ENCODE assay signal across 8 cellular contexts in the genomic region with DNA sequence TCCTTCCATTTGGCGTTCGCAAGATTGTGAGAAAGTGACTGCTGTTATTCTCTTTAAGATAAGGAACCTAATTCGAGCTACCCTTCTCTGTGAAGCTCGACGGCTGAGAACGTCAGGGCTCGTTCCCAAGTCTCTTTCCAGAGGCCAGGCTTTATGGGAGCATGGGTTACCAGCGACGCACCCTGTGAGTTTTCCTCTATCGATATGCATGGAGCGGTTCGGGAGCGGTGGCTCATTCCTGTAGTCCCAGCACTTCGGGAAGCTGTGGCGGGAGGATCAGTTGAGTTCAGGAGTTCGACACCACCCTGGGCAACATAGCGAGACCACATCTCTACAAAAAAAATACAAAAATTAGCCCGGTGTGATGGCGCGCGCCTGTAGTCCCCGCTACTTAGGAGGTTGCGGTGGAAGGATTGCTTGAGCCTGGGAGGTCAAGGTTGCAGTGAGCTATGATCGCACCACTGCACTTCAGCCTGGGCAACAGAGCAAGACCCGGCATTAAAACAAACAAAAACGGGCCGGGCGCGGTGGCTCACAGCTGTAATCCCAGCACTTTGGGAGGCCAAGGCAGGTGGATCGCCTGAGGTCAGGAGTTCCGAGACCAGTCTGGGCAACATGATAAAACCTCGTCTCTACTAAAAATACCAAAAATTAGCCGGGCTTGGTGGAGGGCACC. TPM values are rescaled to one million over a fixed set of nuclear protein-coding genes. Genes with fewer than 3 reads are reported as not detected.
A peak's percentile ranks its signal among the peaks of the same experiment; 100 is the strongest.
DNase-seq lines count a peak whose midpoint lies in the region; ATAC-seq and TF ChIP-seq lines count a peak whose summit lies in the region.

No MANE protein-coding gene starts in this region.

- CTCF ChIA-PET in CD8-positive, alpha-beta T cell (lab: Charles Lee), result interaction anchor here (1.1 to 1.2 kb wide), 3 partner anchors 9 to 89 kb away, joined by 3 read pairs; no protein-coding TSS in a partner anchor

- H3K36me3 Mint-ChIP-seq in CD8-positive, alpha-beta T cell, result peaks cover 84% of the 10 kb centered on the region
- H3K36me3 Mint-ChIP-seq in neural progenitor cell, result peaks cover 83% of the 10 kb centered on the region

- POLR2A ChIA-PET in CD8-positive, alpha-beta T cell (lab: Charles Lee), result interaction anchor here (0.6 to 2.4 kb wide), 18 partner anchors 9 to 1408 kb away, joined by 3 to 15 read pairs (median 4); a partner anchor contains a TSS

- H3K4me3 Mint-ChIP-seq in CD8-positive, alpha-beta T cell, result peak overlapping the region; percentile 87
- peak overlapping the region; percentile 92 for H3K4me3 Mint-ChIP-seq in neural progenitor cell

- H3K9ac ChIP-seq in OCI-LY3 (ENCODE audit: low read length) (peak overlapping the region; percentile 35; the same call in 1 of the 2 replicates), neural progenitor cell (peak overlapping the region; percentile 95)

- H3K36me3 ChIP-seq in CD8-positive, alpha-beta T cell (ENCODE audit: insufficient read depth, low read length), result peaks cover 19% of the 10 kb centered on the region
- peaks cover 72% of the 10 kb centered on the region for H3K36me3 ChIP-seq in OCI-LY3 (replicated peaks; ENCODE audit: low read depth, low read length)
- H3K36me3 ChIP-seq in esophagus muscularis mucosa, result peaks cover 37 to 61% (median 59%) of the 10 kb centered on the region in 4 donors
- H3K36me3 ChIP-seq in neural progenitor cell, result peaks cover 52% of the 10 kb centered on the region

- peak overlapping the region; percentile 94 for H3K27ac Mint-ChIP-seq in CD8-positive, alpha-beta T cell
- H3K27ac Mint-ChIP-seq in neural progenitor cell, result no peak overlapping the region

- TF ChIP-seq CTCF in CD8-positive, alpha-beta T cell (IDR thresholded peaks at IDR 0.05), result no peak
- TF ChIP-seq CTCF in OCI-LY3 (IDR thresholded peaks at IDR 0.05; ENCODE audit: low read depth, low read length) (no peak), esophagus muscularis mucosa (IDR thresholded peaks at IDR 0.05) (no peak), neural progenitor cell (IDR thresholded peaks at IDR 0.05) (no peak)

- H3K4me2 ChIP-seq in OCI-LY3 (ENCODE audit: low read length) (peak overlapping the region; percentile 67), neural progenitor cell (peak overlapping the region; percentile 91)

- WGBS in esophagus muscularis mucosa, result 17% methylated on average over 28 of the region's 33 CpGs

- peaks cover 34% of the 10 kb centered on the region for H3K4me1 Mint-ChIP-seq in CD8-positive, alpha-beta T cell (ENCODE audit: low read depth)
- peaks cover 7% of the 10 kb centered on the region for H3K4me1 Mint-ChIP-seq in neural progenitor cell

- H3K4me1 ChIP-seq in CD8-positive, alpha-beta T cell (ENCODE audit: insufficient read depth, low read length), result peaks cover 20% of the 10 kb centered on the region
- H3K4me1 ChIP-seq in OCI-LY3 (ENCODE audit: low read length), result peaks cover 8% of the 10 kb centered on the region
- H3K4me1 ChIP-seq in esophagus muscularis mucosa, result peaks cover 25 to 36% (median 26%) of the 10 kb centered on the region in 4 donors
- H3K4me1 ChIP-seq in neural progenitor cell, result peaks cover 9% of the 10 kb centered on the region

- H3K79me2 ChIP-seq in OCI-LY3 (ENCODE audit: low read length), result peaks cover 8% of the 10 kb centered on the region
- peaks cover 48% of the 10 kb centered on the region for H3K79me2 ChIP-seq in neural progenitor cell (ENCODE audit: low read depth)

- TF ChIP-seq POLR2A in esophagus muscularis mucosa (IDR thresholded peaks at IDR 0.05; ENCODE audit: low read depth) (no peak), GM18505 (IDR thresholded peaks at IDR 0.05; ENCODE audit: borderline replicate concordance, extremely low read depth, insufficient read depth, insufficient read length) (no peak)

- H4K20me1 ChIP-seq in OCI-LY3 (ENCODE audit: insufficient read depth, low read length) (no peaks in the 10 kb centered on the region), neural progenitor cell (ENCODE audit: low read depth) (no peaks in the 10 kb centered on the region)

- no peaks in the 10 kb centered on the region for H3K27me3 ChIP-seq in CD8-positive, alpha-beta T cell (ENCODE audit: insufficient read depth, low read length)
- H3K27me3 ChIP-seq in OCI-LY3 (ENCODE audit: low read depth, low read length) (no peaks in the 10 kb centered on the region), esophagus muscularis mucosa (no peaks in the 10 kb centered on the region), neural progenitor cell (no peaks in the 10 kb centered on the region)

- peaks cover 39% of the 10 kb centered on the region for H3K9me3 Mint-ChIP-seq in CD8-positive, alpha-beta T cell
- peaks cover 87% of the 10 kb centered on the region for H3K9me3 Mint-ChIP-seq in neural progenitor cell

- no peak for DNase-seq in CD8-positive, alpha-beta T cell
- DNase-seq in esophagus muscularis mucosa (ENCODE audit: extremely low spot score) (no peak), neural progenitor cell (ENCODE audit: low spot score) (no peak), KG1 (lab: John Stamatoyannopoulos, UW) (no peak)

- H3F3A ChIP-seq in neural progenitor cell (ENCODE audit: low read depth), result peaks cover 10% of the 10 kb centered on the region

- H2AFZ ChIP-seq in OCI-LY3 (ENCODE audit: low read depth, low read length) (peak overlapping the region; percentile 95), neural progenitor cell (replicated peaks) (peak overlapping the region; percentile 94)

- H3K9me3 ChIP-seq in CD8-positive, alpha-beta T cell (ENCODE audit: low read length), result peaks cover 24% of the 10 kb centered on the region
- H3K9me3 ChIP-seq in OCI-LY3 (ENCODE audit: insufficient read depth, low read length) (peaks cover 51% of the 10 kb centered on the region), esophagus muscularis mucosa (peaks cover 0 to 83% (median 55%) of the 10 kb centered on the region in 4 donors), neural progenitor cell (ENCODE audit: low read depth) (peaks cover 26% of the 10 kb centered on the region)

- H3K4me3 ChIP-seq in CD8-positive, alpha-beta T cell (ENCODE audit: low read depth, low read length), result peak overlapping the region; percentile 93
- H3K4me3 ChIP-seq in OCI-LY3 (ENCODE audit: low read length) (peak overlapping the region; percentile 82), esophagus muscularis mucosa (peak overlapping the region; percentile 87 to 97 (median 96)), neural progenitor cell (peak overlapping the region; percentile 82)

- no peak for TF ChIP-seq EP300 in esophagus muscularis mucosa (IDR thresholded peaks at IDR 0.05)

- no peak for ATAC-seq in CD8-positive, alpha-beta T cell
- ATAC-seq in GM21528 (IDR thresholded peaks at IDR 0.05; ENCODE audit: low FRiP score, unreplicated experiment) (no peak), GM19397 (IDR thresholded peaks at IDR 0.05; ENCODE audit: unreplicated experiment) (no peak), GM18505 (IDR thresholded peaks at IDR 0.05; ENCODE audit: unreplicated experiment) (no peak)

- intact Hi-C loops in CD8-positive, alpha-beta T cell (cut with DNase I, micrococcal nuclease), result loop anchor here (2.0 to 10.0 kb wide), 8 partner anchors 86 to 1608 kb away; a partner anchor contains a TSS
- intact Hi-C loops in esophagus muscularis mucosa (cut with DNase I), result loop anchor here (5.0 kb wide), 1 partner anchor 66 kb away; a partner anchor contains a TSS

- H3K27me3 Mint-ChIP-seq in CD8-positive, alpha-beta T cell (ENCODE audit: low read depth), result no peaks in the 10 kb centered on the region
- peaks cover 23% of the 10 kb centered on the region for H3K27me3 Mint-ChIP-seq in neural progenitor cell (ENCODE audit: insufficient read depth, low read depth)

- H3K27ac ChIP-seq in CD8-positive, alpha-beta T cell (ENCODE audit: low read depth, low read length), result peak overlapping the region; percentile 82
- H3K27ac ChIP-seq in OCI-LY3 (ENCODE audit: low read length), result no peak overlapping the region
- H3K27ac ChIP-seq in esophagus muscularis mucosa (replicated peaks in 1 of 4), result peak overlapping the region; percentile 91 to 96 (median 94)
- no peak overlapping the region for H3K27ac ChIP-seq in neural progenitor cell

RNA-seq across cellular contexts. Expression of a gene that starts 0.7 kb away (rescaled TPM):
- total RNA-seq in CD8-positive, alpha-beta T cell, result 10 to 100 TPM; 11.2 to 13.0 TPM
- 10 to 100 TPM in 3 of 4 donors, 1 to 10 TPM in 1; 7.6 to 23.3 (median 15.5) TPM for total RNA-seq in esophagus muscularis mucosa
- total RNA-seq in neural progenitor cell (ENCODE audit: low replicate concordance), result 48.7 and 50.9 TPM in 2 replicates

RNA-seq across cellular contexts. Expression of a gene that starts 29.0 kb away (rescaled TPM):
- under 1 TPM in 1 of 2 experiments, not detected in 1; 0.50 TPM for total RNA-seq in CD8-positive, alpha-beta T cell
- under 1 TPM in 3 of 4 donors, not detected in 1; 0.40 to 0.84 (median 0.83) TPM for total RNA-seq in esophagus muscularis mucosa
- total RNA-seq in neural progenitor cell (ENCODE audit: low replicate concordance), result 0.15 TPM in 1 of 2 replicates, not detected in the other

RNA-seq across cellular contexts. Expression of a gene that starts 30.5 kb away (rescaled TPM):
- not detected for total RNA-seq in CD8-positive, alpha-beta T cell
- total RNA-seq in esophagus muscularis mucosa (not detected), neural progenitor cell (ENCODE audit: low replicate concordance) (0.67 and 4.1 TPM in 2 replicates)

RNA-seq across cellular contexts. Expression of a gene that starts 55.8 kb away (rescaled TPM):
- total RNA-seq in CD8-positive, alpha-beta T cell, result 10 to 100 TPM; 18.3 to 21.0 TPM
- total RNA-seq in esophagus muscularis mucosa, result 1 to 10 TPM; 4.0 to 5.2 (median 4.6) TPM
- 15.9 and 23.2 TPM in 2 replicates for total RNA-seq in neural progenitor cell (ENCODE audit: low replicate concordance)

RNA-seq across cellular contexts. Expression of a gene that starts 55.8 kb away (rescaled TPM):
- total RNA-seq in CD8-positive, alpha-beta T cell, result 1 to 10 TPM; 1.2 to 1.4 TPM
- total RNA-seq in esophagus muscularis mucosa (1 to 10 TPM; 5.1 to 9.1 (median 6.6) TPM), neural progenitor cell (ENCODE audit: low replicate concordance) (9.5 and 11.1 TPM in 2 replicates)

Comparison
In these comparisons a context has a peak if more than half of its experiments do, and no peak if none do; other contexts are left out.
1. H3K27ac ChIP-seq: peak in CD8-positive, alpha-beta T cell (single experiment) and esophagus muscularis mucosa (4 of 4); none in OCI-LY3 (single experiment) and neural progenitor cell (single experiment).
2. Peak in every context shown above with its lines, with median percentiles within 50 percentile points of each other: H3K4me3 ChIP-seq.